ENCODE assay signal across 1 cellular context in the genomic region with DNA sequence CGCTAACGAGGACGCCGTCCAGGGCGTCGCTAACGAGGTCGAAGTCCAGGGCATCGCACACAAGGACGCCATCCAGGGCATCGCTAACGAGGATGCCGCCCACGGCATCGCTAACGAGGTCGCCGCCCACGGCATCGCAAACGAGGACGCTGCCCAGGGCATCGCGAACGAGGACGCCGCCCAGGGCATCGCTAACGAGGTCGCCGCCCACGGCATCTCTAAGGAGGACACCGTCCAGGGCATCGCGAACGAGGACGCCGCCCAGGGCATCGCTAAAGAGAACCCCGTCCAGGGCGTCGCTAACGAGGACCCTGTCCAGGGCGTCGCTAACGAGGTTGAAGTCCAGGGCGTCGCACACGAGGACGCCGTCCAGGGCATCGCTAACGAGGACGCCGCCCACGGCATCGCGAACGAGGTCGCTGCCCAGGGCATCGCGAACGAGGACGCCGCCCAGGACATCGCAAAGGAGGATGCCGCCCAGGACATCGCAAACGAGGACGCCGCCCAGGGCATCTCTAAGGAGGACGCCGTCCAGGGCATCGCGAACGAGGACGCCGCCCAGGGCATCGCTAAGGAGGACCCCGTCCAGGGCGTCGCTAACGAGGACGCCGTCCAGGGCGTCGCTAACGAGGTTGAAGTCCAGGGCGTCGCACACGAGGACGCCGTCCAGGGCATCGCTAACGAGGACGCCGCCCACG. TPM values are rescaled to one million over a fixed set of nuclear protein-coding genes. Genes with fewer than 3 reads are reported as not detected.
"Had no signal": no experiment of that assay in that cellular context is flagged by ENCODE, and none has a peak within 500 bp of the region (broad histone marks: within the 10 kb centered on the region; RNA-seq: fewer than 3 reads in every experiment).

No MANE protein-coding gene starts in this region.

RNA-seq across cellular contexts. Expression of a gene that starts 37.9 kb away (rescaled TPM):
- total RNA-seq: OCI-LY7 had no signal
